In genomic region chr6:5068153-5068751, GRCh38 we compare ENCODE assay signal across 25 cellular contexts. TPM values are rescaled to one million over a fixed set of nuclear protein-coding genes. Genes with fewer than 3 reads are reported as not detected.
"Had no signal": no experiment of that assay in that cellular context is flagged by ENCODE, and none has a peak within 500 bp of the region (broad histone marks: within the 10 kb centered on the region; RNA-seq: fewer than 3 reads in every experiment).

No MANE protein-coding gene starts in this region.

- H3K4me3 ChIP-seq: adrenal gland, body of pancreas, esophagus muscularis mucosa, heart right ventricle, left ventricle myocardium inferior, spleen, tibial nerve had no signal

- ATAC-seq: activated CD4-positive, alpha-beta T cell treated with anti-CD3 and anti-CD28 coated beads for 36 hours; body of pancreas; heart right ventricle; naive thymus-derived CD4-positive, alpha-beta T cell; right cardiac atrium had no signal

- H3K36me3 ChIP-seq: adrenal gland, esophagus muscularis mucosa, heart right ventricle, left ventricle myocardium inferior, spleen, tibial nerve had no signal

- H3K4me1 Mint-ChIP-seq: neural crest cell had no signal

- H3K27ac ChIP-seq: adrenal gland, body of pancreas, esophagus muscularis mucosa, heart right ventricle, left ventricle myocardium inferior, parathyroid adenoma, spleen, tibial nerve had no signal

- H3K4me3 Mint-ChIP-seq: activated CD4-positive, alpha-beta T cell treated with anti-CD3 and anti-CD28 coated beads for 36 hours; activated naive CD4-positive, alpha-beta T cell treated with anti-CD3 and anti-CD28 coated beads for 36 hours; activated naive CD8-positive, alpha-beta T cell treated with anti-CD3 and anti-CD28 coated beads for 36 hours; naive thymus-derived CD4-positive, alpha-beta T cell; neural crest cell had no signal

- H2AFZ ChIP-seq: parathyroid adenoma had no signal

- H3K4me1 ChIP-seq: body of pancreas, esophagus muscularis mucosa, heart right ventricle, left ventricle myocardium inferior, parathyroid adenoma, spleen, tibial nerve had no signal

- H3K79me2 ChIP-seq: parathyroid adenoma had no signal

- H3K27me3 ChIP-seq: adrenal gland, body of pancreas, esophagus muscularis mucosa, heart right ventricle, spleen, tibial nerve had no signal

- H3K36me3 Mint-ChIP-seq: activated naive CD8-positive, alpha-beta T cell treated with anti-CD3 and anti-CD28 coated beads for 36 hours had no signal

- DNase-seq: activated CD4-positive, alpha-beta T cell treated with anti-CD3 and anti-CD28 coated beads for 36 hours; activated CD4-positive, CD25-positive, alpha-beta regulatory T cell; activated effector memory CD4-positive, alpha-beta T cell treated with anti-CD3 and anti-CD28 coated beads, Interleukin-2, amount 50 U/mL, for 16 hours; activated naive CD4-positive, alpha-beta T cell treated with anti-CD3 and anti-CD28 coated beads for 36 hours; activated naive CD8-positive, alpha-beta T cell treated with anti-CD3 and anti-CD28 coated beads for 36 hours; adrenal gland; aorta; body of pancreas; dermis blood vessel endothelial cell; effector CD4-positive, alpha-beta T cell; foreskin melanocyte; heart right ventricle; kidney glomerular epithelial cell; left ventricle myocardium inferior; mammary epithelial cell; naive thymus-derived CD4-positive, alpha-beta T cell; nucleus accumbens; right cardiac atrium; spleen; stimulated activated naive CD4-positive, alpha-beta T cell; T-helper 2 cell had no signal

- H3K9me3 ChIP-seq: adrenal gland, body of pancreas had no signal

- H3K9ac ChIP-seq: parathyroid adenoma had no signal

- H3K27ac Mint-ChIP-seq: activated CD4-positive, alpha-beta T cell treated with anti-CD3 and anti-CD28 coated beads for 36 hours; activated naive CD4-positive, alpha-beta T cell treated with anti-CD3 and anti-CD28 coated beads for 36 hours; activated naive CD8-positive, alpha-beta T cell treated with anti-CD3 and anti-CD28 coated beads for 36 hours; naive thymus-derived CD4-positive, alpha-beta T cell had no signal

- H3K27me3 Mint-ChIP-seq: activated CD4-positive, alpha-beta T cell treated with anti-CD3 and anti-CD28 coated beads for 36 hours; activated naive CD8-positive, alpha-beta T cell treated with anti-CD3 and anti-CD28 coated beads for 36 hours had no signal

- H3K9me3 Mint-ChIP-seq: neural crest cell had no signal

RNA-seq across cellular contexts. Expression of gene PPP1R3G, which starts 16.9 kb away (rescaled TPM):
- total RNA-seq: activated naive CD4-positive, alpha-beta T cell treated with anti-CD3 and anti-CD28 coated beads for 36 hours had no signal
- polyA plus RNA-seq: naive thymus-derived CD4-positive, alpha-beta T cell had no signal
